Comparison of ENCODE assay signal across 9 cellular contexts in the genomic region with DNA sequence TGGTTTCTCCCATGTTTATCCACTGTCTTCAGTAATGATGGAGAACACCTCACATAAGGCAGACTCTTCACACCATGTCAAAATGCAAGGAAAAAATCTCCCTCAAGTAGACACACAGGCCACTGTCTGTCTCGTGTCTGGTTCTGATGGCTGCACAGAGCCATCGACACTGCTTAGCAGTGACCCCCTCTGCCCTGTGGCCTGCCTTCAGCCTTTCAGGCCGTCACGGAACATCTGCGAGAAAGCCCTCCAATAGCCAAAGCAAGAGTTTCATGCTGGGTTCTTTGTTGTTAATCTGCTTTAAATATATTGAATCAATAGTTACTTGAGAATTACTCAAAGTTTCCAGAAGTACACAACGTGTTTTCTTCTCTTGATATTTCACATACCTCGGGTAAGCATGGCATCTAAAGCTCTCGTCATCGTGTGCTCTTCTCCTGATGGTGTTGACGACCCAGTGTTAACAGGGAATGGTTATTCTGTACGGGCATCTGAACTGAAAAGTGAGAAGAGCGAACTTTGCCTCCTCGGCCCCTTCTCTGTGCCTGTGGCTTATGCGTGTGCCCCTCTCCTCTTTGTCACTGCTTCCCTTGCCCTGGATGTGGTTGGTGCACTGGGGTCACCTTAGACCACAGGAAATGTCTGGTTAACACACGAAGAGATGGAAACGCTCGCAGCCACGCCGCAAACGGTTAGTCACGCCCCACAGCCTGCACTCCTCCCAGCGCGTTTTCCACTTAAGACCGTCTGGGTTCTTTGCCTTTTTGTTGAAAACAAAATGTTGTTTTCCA.
DNase-seq lines count a peak whose midpoint lies in the region; ATAC-seq and TF ChIP-seq lines count a peak whose summit lies in the region.
"Had no signal": no experiment of that assay in that cellular context is flagged by ENCODE, and none has a peak within 500 bp of the region (broad histone marks: within the 10 kb centered on the region; RNA-seq: fewer than 3 reads in every experiment).

No MANE protein-coding gene starts in this region.

- DNase-seq in GM06990 (ENCODE audit: extremely low read depth, insufficient read length) (peak; percentile 30), SIG-M5 (lab: John Stamatoyannopoulos, UW) (no peak), cerebellar nuclear complex (lab: John Stamatoyannopoulos, UW) (no peak)
- peak; percentile 85 for DNase-seq in activated CD4-positive, alpha-beta T cell treated with anti-CD3 and anti-CD28 coated beads for 48 hours
- peak; percentile 82 for DNase-seq in activated naive CD8-positive, alpha-beta T cell treated with anti-CD3 and anti-CD28 coated beads, Interleukin-2, amount 50 U/mL, for 24 hours
- DNase-seq in stimulated activated CD4-positive, alpha-beta T cell treated with anti-CD3 and anti-CD28 coated beads, TNF-alpha, amount 100 ng/mL, for 24 hours (ENCODE audit: low read depth in 3 of 3): peak; percentile 45 to 80 (median 50)
- DNase-seq: NCI-H510A had no signal

- no peak for TF ChIP-seq CTCF in GM06990 (IDR thresholded peaks at IDR 0.05; ENCODE audit: insufficient read depth, low read length, poor library complexity, severe bottlenecking)

- H3K4me3 ChIP-seq in GM06990 (replicated peaks; ENCODE audit: low read depth, low read length): no peak overlapping the region

- H3K4me1 Mint-ChIP-seq in activated naive CD8-positive, alpha-beta T cell treated with anti-CD3 and anti-CD28 coated beads, Interleukin-2, amount 50 U/mL, for 24 hours: peaks cover 42% of the 10 kb centered on the region

- peak; percentile 97 for ATAC-seq in activated naive CD8-positive, alpha-beta T cell treated with anti-CD3 and anti-CD28 coated beads, Interleukin-2, amount 50 U/mL, for 24 hours
- no peak for ATAC-seq in GM21737 (IDR thresholded peaks at IDR 0.05; ENCODE audit: unreplicated experiment)
- ATAC-seq in GM18909 (IDR thresholded peaks at IDR 0.05; ENCODE audit: poor library complexity, unreplicated experiment): no peak

- peak overlapping the region; percentile 95 for H3K27ac Mint-ChIP-seq in activated naive CD8-positive, alpha-beta T cell treated with anti-CD3 and anti-CD28 coated beads, Interleukin-2, amount 50 U/mL, for 24 hours

- H3K36me3 ChIP-seq in GM06990 (ENCODE audit: control insufficient read depth, insufficient read depth, low read length): peaks cover 10% of the 10 kb centered on the region

- H3K36me3 Mint-ChIP-seq in activated naive CD8-positive, alpha-beta T cell treated with anti-CD3 and anti-CD28 coated beads, Interleukin-2, amount 50 U/mL, for 24 hours (ENCODE audit: low read depth): peaks cover 68% of the 10 kb centered on the region

- H3K9me3 Mint-ChIP-seq in activated naive CD8-positive, alpha-beta T cell treated with anti-CD3 and anti-CD28 coated beads, Interleukin-2, amount 50 U/mL, for 24 hours: no peaks in the 10 kb centered on the region

- H3K27me3 ChIP-seq in GM06990 (replicated peaks; ENCODE audit: control insufficient read depth, insufficient read depth, low read length): no peaks in the 10 kb centered on the region

- H3K27me3 Mint-ChIP-seq in activated naive CD8-positive, alpha-beta T cell treated with anti-CD3 and anti-CD28 coated beads, Interleukin-2, amount 50 U/mL, for 24 hours: peaks cover 3% of the 10 kb centered on the region

- peak overlapping the region; percentile 74 for H3K4me3 Mint-ChIP-seq in activated naive CD8-positive, alpha-beta T cell treated with anti-CD3 and anti-CD28 coated beads, Interleukin-2, amount 50 U/mL, for 24 hours

Comparison
In these comparisons a context has a peak if more than half of its experiments do, and no peak if none do; other contexts are left out.
1. DNase-seq: peak in GM06990 (single experiment), activated CD4-positive, alpha-beta T cell treated with anti-CD3 and anti-CD28 coated beads for 48 hours (single experiment), activated naive CD8-positive, alpha-beta T cell treated with anti-CD3 and anti-CD28 coated beads, Interleukin-2, amount 50 U/mL, for 24 hours (single experiment) and stimulated activated CD4-positive, alpha-beta T cell treated with anti-CD3 and anti-CD28 coated beads, TNF-alpha, amount 100 ng/mL, for 24 hours (3 of 3); none in SIG-M5 (single experiment) and cerebellar nuclear complex (0 of 2).